Comparison of ENCODE assay signal across 26 cellular contexts in the genomic region with DNA sequence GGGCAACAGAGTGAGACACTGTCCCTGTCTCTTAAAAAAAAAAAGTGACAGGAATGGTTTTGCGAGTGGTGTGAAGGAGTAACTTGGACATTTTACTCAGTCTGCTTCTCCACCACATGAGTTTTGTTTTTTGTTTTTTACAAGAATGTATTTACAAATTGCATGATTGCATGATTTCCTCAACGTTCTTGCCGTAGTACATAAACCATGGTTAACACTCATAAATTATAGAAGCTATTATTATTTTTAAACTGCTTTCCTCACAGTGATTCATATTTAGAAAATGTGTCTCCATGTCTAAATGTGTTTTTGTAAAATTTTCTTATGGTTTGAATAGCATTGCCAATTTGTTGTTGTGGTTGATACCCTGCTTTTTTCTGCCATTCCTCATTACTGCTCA.
DNase-seq lines count a peak whose midpoint lies in the region; FAIRE-seq and TF ChIP-seq lines count a peak whose summit lies in the region.
"Had no signal": no experiment of that assay in that cellular context is flagged by ENCODE, and none has a peak within 500 bp of the region (broad histone marks: within the 10 kb centered on the region; RNA-seq: fewer than 3 reads in every experiment).

No MANE protein-coding gene starts in this region.

- intact Hi-C loops in uterus (cut with DNase I; ENCODE audit: low total_unique reads): no loop called here
- intact Hi-C loops in MCF 10A (cut with micrococcal nuclease): no loop called here

- TF ChIP-seq POLR2A in uterus (IDR thresholded peaks at IDR 0.05): no peak

- no peaks in the 10 kb centered on the region for H3K27me3 ChIP-seq in uterus
- H3K27me3 ChIP-seq: BLaER1 treated with 17β-estradiol and CSF1 and Interleukin-3, amounts not matched to agents 10 nM and 100 nM had no signal

- BruUV-seq in MCF 10A (replicated peaks; lab: Mats Ljungman, UMichigan): no TSS peak

- H3K9me3 ChIP-seq in uterus: no peaks in the 10 kb centered on the region
- H3K9me3 ChIP-seq: BLaER1 treated with 17β-estradiol and CSF1 and Interleukin-3, amounts not matched to agents 10 nM and 100 nM; HAP-1 had no signal

- DNase-seq in EH (ENCODE audit: low read depth) (peak; percentile 43), M059J (ENCODE audit: low read depth) (peak; percentile 30), uterus (no peak), HuH-7 (ENCODE audit: low spot score) (no peak), MCF 10A (ENCODE audit: unreplicated experiment) (no peak), NCI-H446 (lab: John Stamatoyannopoulos, UW) (no peak), C1 segment of cervical spinal cord (lab: John Stamatoyannopoulos, UW) (no peak)
- DNase-seq: ACHN; CD4-positive, CD25-positive, alpha-beta regulatory T cell; CD8-positive, alpha-beta memory T cell; COR-L47; DMS 273 treated with DMSO at 0.1 percent for 48 hours; DMS53; DND-41; GDM1; GM23248; Karpas-422; KBM-7 had no signal

- H3K27ac ChIP-seq in uterus: peak overlapping the region; percentile 64 to 67
- H3K27ac ChIP-seq: BLaER1 treated with 17β-estradiol and CSF1 and Interleukin-3, amounts not matched to agents 10 nM and 100 nM; GM23248; HL-60 had no signal

- TF ChIP-seq CTCF in uterus (IDR thresholded peaks at IDR 0.05): no peak
- no peak for TF ChIP-seq CTCF in MCF 10A (IDR thresholded peaks at IDR 0.05; ENCODE audit: unreplicated experiment)

- FAIRE-seq in endometrium (lab: Jason Lieb, UNC): peak; percentile 85
- FAIRE-seq: A204.1, GM19239, HTR-8/SVneo had no signal

- CTCF ChIA-PET in MCF 10A (lab: Yijun Ruan, JAX): interaction anchor here (0.8 kb wide), 1 partner anchor 316 kb away, joined by 3 read pairs; no protein-coding TSS in a partner anchor

- H3K4me1 ChIP-seq in uterus: peaks cover 0 to 18% of the 10 kb centered on the region in 2 donors
- H3K4me1 ChIP-seq: BLaER1 treated with 17β-estradiol and CSF1 and Interleukin-3, amounts not matched to agents 10 nM and 100 nM; HAP-1 had no signal

- H3K36me3 Mint-ChIP-seq in MCF 10A (ENCODE audit: insufficient read depth, unreplicated experiment): peaks cover 12% of the 10 kb centered on the region
- H3K36me3 Mint-ChIP-seq: CD4-positive, CD25-positive, alpha-beta regulatory T cell; CD8-positive, alpha-beta memory T cell; IgD-negative memory B cell had no signal

- peaks cover 5% of the 10 kb centered on the region for H3K4me1 Mint-ChIP-seq in MCF 10A (ENCODE audit: insufficient read depth, unreplicated experiment)
- H3K4me1 Mint-ChIP-seq: CD4-positive, CD25-positive, alpha-beta regulatory T cell; CD8-positive, alpha-beta memory T cell; IgD-negative memory B cell had no signal

- H3K4me3 Mint-ChIP-seq in MCF 10A (ENCODE audit: unreplicated experiment): no peak overlapping the region
- H3K4me3 Mint-ChIP-seq: CD4-positive, CD25-positive, alpha-beta regulatory T cell; CD8-positive, alpha-beta memory T cell; IgD-negative memory B cell had no signal

- no peaks in the 10 kb centered on the region for H3K36me3 ChIP-seq in uterus
- H3K36me3 ChIP-seq: BLaER1 treated with 17β-estradiol and CSF1 and Interleukin-3, amounts not matched to agents 10 nM and 100 nM; HAP-1 had no signal

- no peak overlapping the region for H3K4me3 ChIP-seq in uterus
- H3K4me3 ChIP-seq: BLaER1 treated with 17β-estradiol and CSF1 and Interleukin-3, amounts not matched to agents 10 nM and 100 nM; GM23248; HAP-1 had no signal

- no peaks in the 10 kb centered on the region for H3K27me3 Mint-ChIP-seq in MCF 10A (ENCODE audit: insufficient read depth, unreplicated experiment)
- H3K27me3 Mint-ChIP-seq: CD4-positive, CD25-positive, alpha-beta regulatory T cell had no signal

- no peaks in the 10 kb centered on the region for H3K9me3 Mint-ChIP-seq in MCF 10A (ENCODE audit: unreplicated experiment)

- no peak overlapping the region for H3K27ac Mint-ChIP-seq in MCF 10A (ENCODE audit: low read depth, unreplicated experiment)
- H3K27ac Mint-ChIP-seq: CD4-positive, CD25-positive, alpha-beta regulatory T cell; CD8-positive, alpha-beta memory T cell; IgD-negative memory B cell had no signal

- POLR2A ChIA-PET in MCF 10A (lab: Yijun Ruan, JAX): interaction anchor here (1.4 kb wide), 1 partner anchor 91 kb away, joined by 3 read pairs; no protein-coding TSS in a partner anchor

Comparison
In these comparisons a context has a peak if more than half of its experiments do, and no peak if none do; other contexts are left out.
1. DNase-seq: peak in EH (single experiment) and M059J (single experiment); none in uterus (0 of 2), HuH-7 (single experiment), MCF 10A (single experiment), NCI-H446 (0 of 2) and C1 segment of cervical spinal cord (0 of 14).